ENCODE assay signal across 2 cellular contexts in genomic region chr2:54628418-54628817, GRCh38.
TF ChIP-seq lines count a peak whose summit lies in the region.

No MANE protein-coding gene starts in this region.

TF ChIP-seq in liver, 16 proteins besides CTCF, POLR2A, EP300 and RAD21 (continued from another document):
- TF ChIP-seq REST (IDR thresholded peaks at IDR 0.05), result no peak
- TF ChIP-seq HNF4G (IDR thresholded peaks at IDR 0.05), result no peak
- TF ChIP-seq RXRA (IDR thresholded peaks at IDR 0.05), result no peak
- no peak for TF ChIP-seq NR2F2 (IDR thresholded peaks at IDR 0.05)
- TF ChIP-seq YY1 (IDR thresholded peaks at IDR 0.05), result no peak
- no peak for TF ChIP-seq ZBTB33 (IDR thresholded peaks at IDR 0.05)

TF ChIP-seq in HepG2, 621 proteins besides CTCF, POLR2A, EP300 and RAD21 (continued from another document):
- TF ChIP-seq ZBTB14 (CRISPR knock-in tag; IDR thresholded peaks at IDR 0.05) (no peak), POLR2AphosphoS5 (IDR thresholded peaks at IDR 0.05; ENCODE audit: low read depth, low read length) (no peak), AGO2 (optimal IDR thresholded peaks at IDR 0.05; ENCODE audit: low read depth, low read length) (no peak), PAXIP1 (CRISPR knock-in tag; conservative IDR thresholded peaks at IDR 0.05) (no peak), FOXC1 (CRISPR knock-in tag; IDR thresholded peaks at IDR 0.05; ENCODE audit: borderline replicate concordance) (no peak), ZIK1 (CRISPR knock-in tag; IDR thresholded peaks at IDR 0.05; ENCODE audit: borderline replicate concordance, low read depth) (no peak), U2AF1 (optimal IDR thresholded peaks at IDR 0.05; ENCODE audit: low read depth, low read length) (no peak), CHCHD3 (CRISPR knock-in tag; IDR thresholded peaks at IDR 0.05) (no peak), EED (CRISPR knock-in tag; IDR thresholded peaks at IDR 0.05) (no peak), DR1 (CRISPR knock-in tag; IDR thresholded peaks at IDR 0.05) (no peak), ZSCAN30 (CRISPR knock-in tag; IDR thresholded peaks at IDR 0.05) (no peak), NFRKB (IDR thresholded peaks at IDR 0.05) (no peak), ZNF883 (CRISPR knock-in tag; IDR thresholded peaks at IDR 0.05; ENCODE audit: not compliant biosample characterization) (no peak), HMGXB3 (CRISPR knock-in tag; IDR thresholded peaks at IDR 0.05; ENCODE audit: borderline replicate concordance) (no peak), ZNF543 (CRISPR knock-in tag; IDR thresholded peaks at IDR 0.05) (no peak), IRF2 (CRISPR knock-in tag; IDR thresholded peaks at IDR 0.05) (no peak), ZBTB43 (CRISPR knock-in tag; conservative IDR thresholded peaks at IDR 0.05) (no peak), ZBTB40 (IDR thresholded peaks at IDR 0.05) (no peak), ZBTB40 (CRISPR knock-in tag; IDR thresholded peaks at IDR 0.05) (no peak), RBM39 (IDR thresholded peaks at IDR 0.05; ENCODE audit: low read depth, low read length, poor library complexity, severe bottlenecking) (no peak)
